29 cellular contexts compared by ENCODE assay signal in the genomic region with DNA sequence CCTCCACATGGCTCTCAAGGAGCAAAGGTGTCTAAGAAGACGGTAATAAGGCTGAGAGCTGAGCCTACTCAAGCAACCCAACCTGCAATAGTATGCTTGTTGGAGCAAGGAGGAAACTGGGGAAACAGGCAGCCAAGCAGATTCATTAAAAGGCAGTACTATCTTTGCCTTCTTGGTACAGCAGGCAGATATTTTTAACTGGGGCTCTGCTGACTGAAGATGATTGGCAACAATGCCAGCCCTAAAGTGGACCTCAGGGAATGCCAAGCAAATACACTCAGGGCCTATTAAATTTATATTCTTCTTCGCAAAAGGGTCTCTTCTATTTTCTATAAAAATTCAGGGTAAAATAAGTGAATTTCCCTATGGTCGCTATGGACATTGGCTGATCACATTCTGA.
"Had no signal": no experiment of that assay in that cellular context is flagged by ENCODE, and none has a peak within 500 bp of the region (broad histone marks: within the 10 kb centered on the region; RNA-seq: fewer than 3 reads in every experiment).

No MANE protein-coding gene starts in this region.

- DNase-seq: activated B cell treated with CpG ODN at 0.5 μM for 24 hours; activated CD4-positive, alpha-beta memory T cell treated with anti-CD3 and anti-CD28 coated beads for 36 hours; activated CD4-positive, alpha-beta T cell treated with anti-CD3 and anti-CD28 coated beads for 4 hours; activated CD4-positive, alpha-beta T cell treated with anti-CD3 and anti-CD28 coated beads, Interleukin-2, amount 10 ng/mL, durations not matched to agents 24 days and 14 days; activated CD4-positive, alpha-beta T cell treated with anti-CD3 and anti-CD28 coated beads, Interleukin-2, amount 50 U/mL, for 1 hour; activated CD4-positive, alpha-beta T cell treated with anti-CD3 and anti-CD28 coated beads, Interleukin-2, amount 50 U/mL, for 4 hours; activated CD4-positive, CD25-positive, alpha-beta regulatory T cell treated with anti-CD3 and anti-CD28 coated beads, Interleukin-2, amount 50 U/mL, for 72 hours; activated CD8-positive, alpha-beta memory T cell treated with anti-CD3 and anti-CD28 coated beads, Interleukin-2, amount 50 U/mL, for 4 hours; activated CD8-positive, alpha-beta T cell treated with anti-CD3 and anti-CD28 coated beads for 36 hours; activated effector memory CD4-positive, alpha-beta T cell treated with anti-CD3 and anti-CD28 coated beads, Interleukin-2, amount 50 U/mL, for 16 hours; activated gamma-delta T cell treated with Interleukin-2 at 50 U/mL for 16 hours; activated naive CD4-positive, alpha-beta T cell; activated naive CD4-positive, alpha-beta T cell treated with anti-CD3 and anti-CD28 coated beads, Interleukin-2, amount 10 ng/mL, durations not matched to agents 7 days and 5 days; activated naive CD8-positive, alpha-beta T cell treated with anti-CD3 and anti-CD28 coated beads, Interleukin-2, amount 10 ng/mL, durations not matched to agents 7 days and 5 days; activated naive CD8-positive, alpha-beta T cell treated with anti-CD3 and anti-CD28 coated beads, Interleukin-2, amount 50 U/mL, for 24 hours; activated T-cell treated with anti-CD3 and anti-CD28 coated beads for 4 hours; activated T-cell treated with anti-CD3 and anti-CD28 coated beads, Interleukin-2, amount 50 U/mL, for 1 hour; activated T-cell treated with anti-CD3 and anti-CD28 coated beads, Interleukin-2, amount 50 U/mL, for 4 hours; activated T-cell treated with anti-CD3 and anti-CD28 coated beads, Interleukin-2, amount 50 U/mL, for 72 hours; amygdala; anterior cingulate cortex; central memory CD4-positive, alpha-beta T cell; T-helper 1 cell; T-helper 2 cell; T-helper 9 cell had no signal

- ATAC-seq: activated CD8-positive, alpha-beta T cell treated with anti-CD3 and anti-CD28 coated beads for 36 hours; activated naive CD8-positive, alpha-beta T cell treated with anti-CD3 and anti-CD28 coated beads, Interleukin-2, amount 50 U/mL, for 24 hours; activated T-cell treated with anti-CD3 and anti-CD28 coated beads, Interleukin-2, amount 50 U/mL, for 4 hours; activated T-cell treated with anti-CD3 and anti-CD28 coated beads, Interleukin-2, amount 50 U/mL, for 72 hours; activated T-helper 17 cell treated with anti-CD3 and anti-CD28 coated beads, Interleukin-2, amount 50 U/mL, for 72 hours had no signal

- H3K9me3 ChIP-seq: ascending aorta had no signal

- H3K4me3 ChIP-seq: ascending aorta, cardiac muscle cell had no signal

- H3K4me1 ChIP-seq: ascending aorta had no signal

- H3K27me3 ChIP-seq: ascending aorta, cardiac muscle cell had no signal

- H3K36me3 ChIP-seq: ascending aorta, cardiac muscle cell had no signal

- H3K27ac ChIP-seq: ascending aorta, cardiac muscle cell, VCaP had no signal
